Comparison of ENCODE assay signal across 1 cellular context in the genomic region with DNA sequence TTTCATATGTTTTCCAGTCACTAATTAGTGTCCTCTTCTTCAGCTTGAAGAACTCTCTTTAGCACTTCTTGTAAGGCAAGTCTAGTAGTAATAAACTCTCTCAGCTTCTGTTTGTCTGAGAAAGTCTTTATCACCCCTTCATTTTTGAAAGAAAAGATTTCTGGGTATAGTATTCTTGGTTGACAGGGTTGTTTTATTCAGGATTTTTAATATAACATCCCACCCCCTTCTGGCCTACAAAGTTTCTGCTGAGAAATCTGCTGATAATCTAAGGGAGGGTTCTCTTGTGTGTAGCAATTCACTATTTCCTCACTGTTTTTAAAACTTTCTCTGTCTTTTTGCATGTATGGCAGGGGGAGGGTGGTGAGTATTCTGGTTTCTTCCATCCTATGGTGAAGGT.
A peak's percentile ranks its signal among the peaks of the same experiment; 100 is the strongest.
TF ChIP-seq lines count a peak whose summit lies in the region.

No MANE protein-coding gene starts in this region.

TF ChIP-seq in HEK293, 187 proteins besides CTCF, POLR2A, EP300 and RAD21:
- TF ChIP-seq, protein P1, sequence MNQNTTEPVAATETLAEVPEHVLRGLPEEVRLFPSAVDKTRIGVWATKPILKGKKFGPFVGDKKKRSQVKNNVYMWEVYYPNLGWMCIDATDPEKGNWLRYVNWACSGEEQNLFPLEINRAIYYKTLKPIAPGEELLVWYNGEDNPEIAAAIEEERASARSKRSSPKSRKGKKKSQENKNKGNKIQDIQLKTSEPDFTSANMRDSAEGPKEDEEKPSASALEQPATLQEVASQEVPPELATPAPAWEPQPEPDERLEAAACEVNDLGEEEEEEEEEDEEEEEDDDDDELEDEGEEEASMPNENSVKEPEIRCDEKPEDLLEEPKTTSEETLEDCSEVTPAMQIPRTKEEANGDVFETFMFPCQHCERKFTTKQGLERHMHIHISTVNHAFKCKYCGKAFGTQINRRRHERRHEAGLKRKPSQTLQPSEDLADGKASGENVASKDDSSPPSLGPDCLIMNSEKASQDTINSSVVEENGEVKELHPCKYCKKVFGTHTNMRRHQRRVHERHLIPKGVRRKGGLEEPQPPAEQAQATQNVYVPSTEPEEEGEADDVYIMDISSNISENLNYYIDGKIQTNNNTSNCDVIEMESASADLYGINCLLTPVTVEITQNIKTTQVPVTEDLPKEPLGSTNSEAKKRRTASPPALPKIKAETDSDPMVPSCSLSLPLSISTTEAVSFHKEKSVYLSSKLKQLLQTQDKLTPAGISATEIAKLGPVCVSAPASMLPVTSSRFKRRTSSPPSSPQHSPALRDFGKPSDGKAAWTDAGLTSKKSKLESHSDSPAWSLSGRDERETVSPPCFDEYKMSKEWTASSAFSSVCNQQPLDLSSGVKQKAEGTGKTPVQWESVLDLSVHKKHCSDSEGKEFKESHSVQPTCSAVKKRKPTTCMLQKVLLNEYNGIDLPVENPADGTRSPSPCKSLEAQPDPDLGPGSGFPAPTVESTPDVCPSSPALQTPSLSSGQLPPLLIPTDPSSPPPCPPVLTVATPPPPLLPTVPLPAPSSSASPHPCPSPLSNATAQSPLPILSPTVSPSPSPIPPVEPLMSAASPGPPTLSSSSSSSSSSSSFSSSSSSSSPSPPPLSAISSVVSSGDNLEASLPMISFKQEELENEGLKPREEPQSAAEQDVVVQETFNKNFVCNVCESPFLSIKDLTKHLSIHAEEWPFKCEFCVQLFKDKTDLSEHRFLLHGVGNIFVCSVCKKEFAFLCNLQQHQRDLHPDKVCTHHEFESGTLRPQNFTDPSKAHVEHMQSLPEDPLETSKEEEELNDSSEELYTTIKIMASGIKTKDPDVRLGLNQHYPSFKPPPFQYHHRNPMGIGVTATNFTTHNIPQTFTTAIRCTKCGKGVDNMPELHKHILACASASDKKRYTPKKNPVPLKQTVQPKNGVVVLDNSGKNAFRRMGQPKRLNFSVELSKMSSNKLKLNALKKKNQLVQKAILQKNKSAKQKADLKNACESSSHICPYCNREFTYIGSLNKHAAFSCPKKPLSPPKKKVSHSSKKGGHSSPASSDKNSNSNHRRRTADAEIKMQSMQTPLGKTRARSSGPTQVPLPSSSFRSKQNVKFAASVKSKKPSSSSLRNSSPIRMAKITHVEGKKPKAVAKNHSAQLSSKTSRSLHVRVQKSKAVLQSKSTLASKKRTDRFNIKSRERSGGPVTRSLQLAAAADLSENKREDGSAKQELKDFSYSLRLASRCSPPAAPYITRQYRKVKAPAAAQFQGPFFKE (tag by site-specific recombination; IDR thresholded peaks at IDR 0.05; ENCODE audit: borderline replicate concordance): no peak
- no peak for TF ChIP-seq ZNF654 (tag by site-specific recombination; IDR thresholded peaks at IDR 0.05; ENCODE audit: low read depth)
- TF ChIP-seq SETDB1 (IDR thresholded peaks at IDR 0.05; ENCODE audit: insufficient read length, low read length): peak; percentile 91
